In genomic region chr2:3034396-3034795, GRCh38 we compare ENCODE assay signal across 28 cellular contexts.
"Had no signal": no experiment of that assay in that cellular context is flagged by ENCODE, and none has a peak within 500 bp of the region (broad histone marks: within the 10 kb centered on the region; RNA-seq: fewer than 3 reads in every experiment).

No MANE protein-coding gene starts in this region.

- H3K4me1 ChIP-seq: adrenal gland, ascending aorta, heart left ventricle, left ventricle myocardium inferior, right lobe of liver, testis, transverse colon had no signal

- H3K27ac ChIP-seq: adrenal gland, ascending aorta, heart left ventricle, left ventricle myocardium inferior, right lobe of liver, testis, transverse colon had no signal

- H3K36me3 ChIP-seq: adrenal gland, ascending aorta, heart left ventricle, left ventricle myocardium inferior, right lobe of liver, transverse colon had no signal

- H3K9me3 ChIP-seq: adrenal gland, ascending aorta, right lobe of liver, testis, transverse colon had no signal

- H3K27me3 ChIP-seq: adrenal gland, ascending aorta, right lobe of liver, testis, transverse colon had no signal

- FAIRE-seq: endothelial cell of umbilical vein, urothelium cell line had no signal

- ATAC-seq: effector memory CD8-positive, alpha-beta T cell; stimulated activated naive CD8-positive, alpha-beta T cell treated with anti-CD3 and anti-CD28 coated beads, Interleukin-15, Interleukin-2, amounts not matched to agents 100 U/mL and 50 U/mL, for 24 hours had no signal

- H3K4me3 ChIP-seq: adrenal gland, ascending aorta, heart left ventricle, left ventricle myocardium inferior, lung, mucosa of descending colon, right lobe of liver, testis, transverse colon had no signal

- DNase-seq: activated CD4-positive, alpha-beta memory T cell treated with anti-CD3 and anti-CD28 coated beads for 36 hours; activated CD4-positive, alpha-beta T cell treated with anti-CD3 and anti-CD28 coated beads, Interleukin-2, amount 10 ng/mL, durations not matched to agents 24 days and 14 days; activated CD4-positive, CD25-positive, alpha-beta regulatory T cell treated with anti-CD3 and anti-CD28 coated beads, Interleukin-2, amount 50 U/mL, for 72 hours; activated CD8-positive, alpha-beta memory T cell treated with anti-CD3 and anti-CD28 coated beads, Interleukin-2, amount 50 U/mL, for 4 hours; activated effector memory CD4-positive, alpha-beta T cell treated with anti-CD3 and anti-CD28 coated beads, Interleukin-2, amount 50 U/mL, for 16 hours; activated naive CD4-positive, alpha-beta T cell treated with anti-CD3 and anti-CD28 coated beads for 36 hours; activated naive CD8-positive, alpha-beta T cell treated with anti-CD3 and anti-CD28 coated beads for 36 hours; activated T-cell treated with anti-CD3 and anti-CD28 coated beads, Interleukin-2, amount 50 U/mL, for 1 hour; adrenal gland; cortex of kidney; effector memory CD8-positive, alpha-beta T cell; foreskin fibroblast; heart left ventricle; hypothalamus; immature natural killer cell; left ventricle myocardium inferior; mesendoderm; mucosa of descending colon; stimulated activated CD4-positive, alpha-beta T cell treated with anti-CD3 and anti-CD28 coated beads, Interleukin-2, amount 100 ng/mL, for 48 hours; stimulated activated naive CD8-positive, alpha-beta T cell treated with anti-CD3 and anti-CD28 coated beads, Interleukin-15, Interleukin-2, amounts not matched to agents 100 U/mL and 50 U/mL, for 24 hours; T-helper 2 cell; testis; transverse colon had no signal
